ENCODE assay signal across 12 cellular contexts in genomic region chr5:33291216-33292000, GRCh38.
"Had no signal": no experiment of that assay in that cellular context is flagged by ENCODE, and none has a peak within 500 bp of the region (broad histone marks: within the 10 kb centered on the region; RNA-seq: fewer than 3 reads in every experiment).

No MANE protein-coding gene starts in this region.

- H3K36me3 ChIP-seq: breast epithelium, suprapubic skin had no signal

- H2AFZ ChIP-seq: parathyroid adenoma had no signal

- H3K79me2 ChIP-seq: parathyroid adenoma had no signal

- H3K4me1 ChIP-seq: breast epithelium, parathyroid adenoma, suprapubic skin had no signal

- ATAC-seq: activated CD8-positive, alpha-beta T cell treated with anti-CD3 and anti-CD28 coated beads, Interleukin-2, amount 10 ng/mL, durations not matched to agents 7 days and 5 days; activated T-cell treated with anti-CD3 and anti-CD28 coated beads, Interleukin-2, amount 50 U/mL, for 4 hours; natural killer cell had no signal

- H3K9me3 ChIP-seq: breast epithelium, suprapubic skin had no signal

- DNase-seq: activated CD4-positive, alpha-beta T cell treated with anti-CD3 and anti-CD28 coated beads, Interleukin-2, amount 10 ng/mL, durations not matched to agents 24 days and 14 days; activated CD8-positive, alpha-beta T cell treated with anti-CD3 and anti-CD28 coated beads, Interleukin-2, amount 10 ng/mL, durations not matched to agents 7 days and 5 days; activated effector memory CD4-positive, alpha-beta T cell treated with Interleukin-2 at 50 U/mL for 16 hours; activated naive CD4-positive, alpha-beta T cell treated with anti-CD3 and anti-CD28 coated beads, Interleukin-2, amount 50 U/mL, for 16 hours; activated T-cell treated with anti-CD3 and anti-CD28 coated beads, Interleukin-2, amount 50 U/mL, for 4 hours; effector CD8-positive, alpha-beta T cell; natural killer cell; stimulated activated CD4-positive, alpha-beta T cell treated with anti-CD3 and anti-CD28 coated beads, Interleukin-2, amount 100 ng/mL, for 48 hours had no signal

- H3K27me3 ChIP-seq: breast epithelium, suprapubic skin had no signal

- H3K4me3 ChIP-seq: breast epithelium, skin epidermis, suprapubic skin had no signal

- H3K9ac ChIP-seq: parathyroid adenoma had no signal

- H3K27ac ChIP-seq: breast epithelium, parathyroid adenoma, skin epidermis, suprapubic skin had no signal
